In the genomic region with DNA sequence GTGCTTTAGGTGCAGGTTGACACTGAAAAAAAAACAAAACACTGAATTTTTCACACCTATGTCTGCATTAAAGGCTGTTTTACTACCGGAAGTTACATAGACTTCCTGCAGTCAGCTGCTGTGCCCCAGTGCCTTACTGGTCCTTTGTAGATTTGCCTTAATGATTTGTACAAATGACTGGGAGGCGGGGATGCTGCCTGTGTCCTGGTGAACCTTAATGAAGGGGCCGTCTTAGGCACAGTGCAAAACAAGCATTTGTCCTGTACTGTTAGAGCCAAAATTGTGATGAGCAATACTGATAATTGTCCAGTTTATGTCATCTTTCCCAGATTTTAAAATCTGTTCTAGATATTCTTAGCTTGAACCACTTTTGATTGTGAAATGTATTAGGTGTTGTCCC, we compare ENCODE assay signal across 15 cellular contexts.
DNase-seq lines count a peak whose midpoint lies in the region; ATAC-seq, FAIRE-seq and TF ChIP-seq lines count a peak whose summit lies in the region.
"Had no signal": no experiment of that assay in that cellular context is flagged by ENCODE, and none has a peak within 500 bp of the region (broad histone marks: within the 10 kb centered on the region; RNA-seq: fewer than 3 reads in every experiment).

No MANE protein-coding gene starts in this region.

- no peak overlapping the region for H3K4me3 ChIP-seq in gastrocnemius medialis

- no peak for TF ChIP-seq CTCF in gastrocnemius medialis (IDR thresholded peaks at IDR 0.05 in 4 of 5, conservative IDR thresholded peaks at IDR 0.05 in 1 of 5)

- H3K36me3 ChIP-seq in gastrocnemius medialis = peaks cover 0 to 19% of the 10 kb centered on the region in 2 donors

- no peaks in the 10 kb centered on the region for H3K27me3 Mint-ChIP-seq in T-cell
- no peaks in the 10 kb centered on the region for H3K27me3 Mint-ChIP-seq in effector memory CD8-positive, alpha-beta T cell
- H3K27me3 Mint-ChIP-seq: stimulated activated naive CD8-positive, alpha-beta T cell treated with anti-CD3 and anti-CD28 coated beads, Interleukin-15, Interleukin-2, amounts not matched to agents 100 ng/mL and 50 ng/mL, for 24 hours had no signal

- POLR2A ChIA-PET in T-cell (lab: Charles Lee) = no interaction called here

- H3K27me3 ChIP-seq in gastrocnemius medialis = no peaks in the 10 kb centered on the region

- H3K4me1 ChIP-seq in gastrocnemius medialis = peaks cover 61 to 70% of the 10 kb centered on the region in 2 donors

- peaks cover 7 to 21% (median 9%) of the 10 kb centered on the region in 3 donors for H3K4me1 Mint-ChIP-seq in T-cell
- peaks cover 3 to 13% of the 10 kb centered on the region in 2 donors for H3K4me1 Mint-ChIP-seq in effector memory CD8-positive, alpha-beta T cell (ENCODE audit: low read depth in 2 of 2)

- peak; percentile 34 for DNase-seq in activated gamma-delta T cell treated with Interleukin-2 at 50 U/mL for 16 hours
- DNase-seq in activated gamma-delta T cell (lab: John Stamatoyannopoulos, UW) = no peak
- DNase-seq in T-cell = peak in 30 of 34 experiments; percentile 5 to 51 (median 24)
- DNase-seq in effector memory CD8-positive, alpha-beta T cell = peak; percentile 41 to 54 (median 42)
- DNase-seq in gastrocnemius medialis = no peak
- DNase-seq in NCI-H2029 treated with DMSO at 0.1 percent for 48 hours (lab: John Stamatoyannopoulos, UW) = no peak
- no peak for DNase-seq in urothelium cell line (ENCODE audit: low spot score)
- no peak for DNase-seq in germinal center (ENCODE audit: low spot score)
- DNase-seq: AML-193; DMS53; midbrain; NCI-H524 treated with DMSO at 0.1 percent for 48 hours; stimulated activated CD4-positive, alpha-beta T cell treated with anti-CD3 and anti-CD28 coated beads, Interleukin-4, amount 100 ng/mL, for 1 hour had no signal

- peaks cover 33% of the 10 kb centered on the region for H3K36me3 Mint-ChIP-seq in T-cell
- H3K36me3 Mint-ChIP-seq in effector memory CD8-positive, alpha-beta T cell (ENCODE audit: insufficient read depth) = peaks cover 4% of the 10 kb centered on the region

- intact Hi-C loops in gastrocnemius medialis (cut with DNase I; ENCODE audit: low total_unique reads) = no loop called here

- no peak for TF ChIP-seq POLR2A in gastrocnemius medialis (IDR thresholded peaks at IDR 0.05)

- CTCF ChIA-PET in T-cell (lab: Charles Lee) = no interaction called here

- FAIRE-seq in urothelium cell line (lab: Jason Lieb, UNC) = no peak
- FAIRE-seq: bronchial epithelial cell had no signal

- H3K9me3 ChIP-seq in gastrocnemius medialis = no peaks in the 10 kb centered on the region

- peak overlapping the region; percentile 75 to 93 (median 89) for H3K27ac ChIP-seq in gastrocnemius medialis

- H3K9me3 Mint-ChIP-seq in T-cell = no peaks in the 10 kb centered on the region
- no peaks in the 10 kb centered on the region for H3K9me3 Mint-ChIP-seq in effector memory CD8-positive, alpha-beta T cell
- H3K9me3 Mint-ChIP-seq: stimulated activated naive CD8-positive, alpha-beta T cell treated with anti-CD3 and anti-CD28 coated beads, Interleukin-15, Interleukin-2, amounts not matched to agents 100 ng/mL and 50 ng/mL, for 24 hours had no signal

- H3K27ac Mint-ChIP-seq in T-cell = peak overlapping the region; percentile 63 to 76
- H3K27ac Mint-ChIP-seq in effector memory CD8-positive, alpha-beta T cell = peak overlapping the region; percentile 55 to 94

- ATAC-seq in T-cell (replicated peaks in 1 of 4) (peak; percentile 52 to 97 (median 74)), gastrocnemius medialis (no peak)
- ATAC-seq in effector memory CD8-positive, alpha-beta T cell (replicated peaks) = peak; percentile 99

- in situ Hi-C loops in gastrocnemius medialis (cut with MboI; ENCODE audit: low sequenced_read_pairs in 4 of 4) = no loop called here

- no peak overlapping the region for H3K4me3 Mint-ChIP-seq in T-cell
- H3K4me3 Mint-ChIP-seq in effector memory CD8-positive, alpha-beta T cell = peak overlapping the region in 1 of 2 donors; percentile 5
- H3K4me3 Mint-ChIP-seq: stimulated activated naive CD8-positive, alpha-beta T cell treated with anti-CD3 and anti-CD28 coated beads, Interleukin-15, Interleukin-2, amounts not matched to agents 100 ng/mL and 50 ng/mL, for 24 hours had no signal

Comparison
In these comparisons a context has a peak if more than half of its experiments do, and no peak if none do; other contexts are left out.
1. DNase-seq: peak in activated gamma-delta T cell treated with Interleukin-2 at 50 U/mL for 16 hours (single experiment), T-cell (30 of 34) and effector memory CD8-positive, alpha-beta T cell (3 of 3); none in activated gamma-delta T cell (single experiment), gastrocnemius medialis (0 of 2), NCI-H2029 treated with DMSO at 0.1 percent for 48 hours (single experiment), urothelium cell line (single experiment) and germinal center (single experiment).
2. ATAC-seq: peak in T-cell (4 of 4) and effector memory CD8-positive, alpha-beta T cell (single experiment); none in gastrocnemius medialis (0 of 2).